Comparison of ENCODE assay signal across 29 cellular contexts in genomic region chr5:164312801-164313200, GRCh38.
"Had no signal": no experiment of that assay in that cellular context is flagged by ENCODE, and none has a peak within 500 bp of the region (broad histone marks: within the 10 kb centered on the region; RNA-seq: fewer than 3 reads in every experiment).

No MANE protein-coding gene starts in this region.

- H3K27ac Mint-ChIP-seq: stimulated activated effector memory CD8-positive, alpha-beta T cell treated with anti-CD3 and anti-CD28 coated beads, Interleukin-12 subunit alpha, Interleukin-12 subunit beta, amount 100 ng/mL, for 72 hours; stimulated activated memory B cell treated with anti-CD40 and anti-IgM and Interleukin-4, amounts not matched to agents 10 μg/mL and 1 μg/mL and 100 μg/mL, for 72 hours; stimulated activated naive B cell treated with anti-CD40 and anti-IgM and Interleukin-4, amounts not matched to agents 10 μg/mL and 1 μg/mL and 100 μg/mL, for 72 hours; stimulated activated naive CD8-positive, alpha-beta T cell treated with anti-CD3 and anti-CD28 coated beads, Interleukin-15, amount 100 ng/mL, for 72 hours; stimulated activated naive CD8-positive, alpha-beta T cell treated with anti-CD3 and anti-CD28 coated beads, Interleukin-15, Interleukin-2, amounts not matched to agents 100 ng/mL and 50 ng/mL, for 24 hours; type B pancreatic cell had no signal

- DNase-seq: stimulated activated CD4-positive, alpha-beta T cell treated with anti-CD3 and anti-CD28 coated beads, Interleukin-2, amount 100 ng/mL, for 48 hours; stimulated activated CD4-positive, alpha-beta T cell treated with anti-CD3 and anti-CD28 coated beads, Interleukin-4, amount 100 ng/mL, for 1 hour; stimulated activated CD4-positive, alpha-beta T cell treated with anti-CD3 and anti-CD28 coated beads, Interleukin-4, amount 100 ng/mL, for 24 hours; stimulated activated CD4-positive, alpha-beta T cell treated with anti-CD3 and anti-CD28 coated beads, Interleukin-4, amount 100 ng/mL, for 4 hours; stimulated activated CD8-positive, alpha-beta memory T cell treated with anti-CD3 and anti-CD28 coated beads, Interleukin-4, amount 100 ng/mL, for 48 hours; stimulated activated naive B cell treated with anti-CD40 and anti-IgM and Interleukin-4, amounts not matched to agents 10 μg/mL and 1 μg/mL and 100 μg/mL, for 72 hours; stimulated activated naive CD4-positive, alpha-beta T cell; stimulated activated naive CD4-positive, alpha-beta T cell treated with Interleukin-2 at 50 U/mL for 16 hours; stimulated activated naive CD8-positive, alpha-beta T cell treated with anti-CD3 and anti-CD28 coated beads, Interleukin-15, amount 100 ng/mL, for 72 hours; stimulated activated naive CD8-positive, alpha-beta T cell treated with anti-CD3 and anti-CD28 coated beads, Interleukin-15, Interleukin-2, amounts not matched to agents 100 U/mL and 50 U/mL, for 24 hours; stomach; substantia nigra; testis; thyroid gland; tibial artery; transverse colon; trophoblast cell; upper lobe of left lung; upper lobe of right lung; uterus had no signal

- H3K4me3 Mint-ChIP-seq: stimulated activated effector memory CD8-positive, alpha-beta T cell treated with anti-CD3 and anti-CD28 coated beads, Interleukin-12 subunit alpha, Interleukin-12 subunit beta, amount 100 ng/mL, for 72 hours; stimulated activated memory B cell treated with anti-CD40 and anti-IgM and Interleukin-4, amounts not matched to agents 10 μg/mL and 1 μg/mL and 100 μg/mL, for 72 hours; stimulated activated naive B cell treated with anti-CD40 and anti-IgM and Interleukin-4, amounts not matched to agents 10 μg/mL and 1 μg/mL and 100 μg/mL, for 72 hours; stimulated activated naive CD8-positive, alpha-beta T cell treated with anti-CD3 and anti-CD28 coated beads, Interleukin-15, amount 100 ng/mL, for 72 hours; stimulated activated naive CD8-positive, alpha-beta T cell treated with anti-CD3 and anti-CD28 coated beads, Interleukin-15, Interleukin-2, amounts not matched to agents 100 ng/mL and 50 ng/mL, for 24 hours; type B pancreatic cell had no signal

- H3K4me1 ChIP-seq: stomach, suprapubic skin, testis, thyroid gland, tibial artery, tibial nerve, transverse colon, upper lobe of left lung, upper lobe of right lung, uterus, vagina had no signal

- H3K36me3 Mint-ChIP-seq: stimulated activated effector memory CD8-positive, alpha-beta T cell treated with anti-CD3 and anti-CD28 coated beads, Interleukin-12 subunit alpha, Interleukin-12 subunit beta, amount 100 ng/mL, for 72 hours; stimulated activated memory B cell treated with anti-CD40 and anti-IgM and Interleukin-4, amounts not matched to agents 10 μg/mL and 1 μg/mL and 100 μg/mL, for 72 hours; stimulated activated naive B cell treated with anti-CD40 and anti-IgM and Interleukin-4, amounts not matched to agents 10 μg/mL and 1 μg/mL and 100 μg/mL, for 72 hours; type B pancreatic cell had no signal

- H3K9me3 Mint-ChIP-seq: stimulated activated memory B cell treated with anti-CD40 and anti-IgM and Interleukin-4, amounts not matched to agents 10 μg/mL and 1 μg/mL and 100 μg/mL, for 72 hours; stimulated activated naive B cell treated with anti-CD40 and anti-IgM and Interleukin-4, amounts not matched to agents 10 μg/mL and 1 μg/mL and 100 μg/mL, for 72 hours; stimulated activated naive CD8-positive, alpha-beta T cell treated with anti-CD3 and anti-CD28 coated beads, Interleukin-15, amount 100 ng/mL, for 72 hours; stimulated activated naive CD8-positive, alpha-beta T cell treated with anti-CD3 and anti-CD28 coated beads, Interleukin-15, Interleukin-2, amounts not matched to agents 100 ng/mL and 50 ng/mL, for 24 hours had no signal

- H3K4me3 ChIP-seq: stomach, suprapubic skin, testis, thoracic aorta, thyroid gland, tibial artery, tibial nerve, transverse colon, upper lobe of left lung, upper lobe of right lung, uterus, vagina had no signal

- H3K4me1 Mint-ChIP-seq: stimulated activated effector memory CD8-positive, alpha-beta T cell treated with anti-CD3 and anti-CD28 coated beads, Interleukin-12 subunit alpha, Interleukin-12 subunit beta, amount 100 ng/mL, for 72 hours; stimulated activated memory B cell treated with anti-CD40 and anti-IgM and Interleukin-4, amounts not matched to agents 10 μg/mL and 1 μg/mL and 100 μg/mL, for 72 hours; stimulated activated naive B cell treated with anti-CD40 and anti-IgM and Interleukin-4, amounts not matched to agents 10 μg/mL and 1 μg/mL and 100 μg/mL, for 72 hours; stimulated activated naive CD8-positive, alpha-beta T cell treated with anti-CD3 and anti-CD28 coated beads, Interleukin-15, amount 100 ng/mL, for 72 hours had no signal

- H3K9me3 ChIP-seq: stomach, suprapubic skin, testis, thoracic aorta, thyroid gland, tibial artery, tibial nerve, transverse colon, upper lobe of left lung, upper lobe of right lung, uterus, vagina had no signal

- ATAC-seq: stimulated activated effector memory CD8-positive, alpha-beta T cell treated with anti-CD3 and anti-CD28 coated beads, Interleukin-12 subunit alpha, Interleukin-12 subunit beta, amount 100 ng/mL, for 72 hours; stimulated activated memory B cell treated with anti-CD40 and anti-IgM and Interleukin-4, amounts not matched to agents 10 μg/mL and 1 μg/mL and 100 μg/mL, for 72 hours; stimulated activated naive B cell treated with anti-CD40 and anti-IgM and Interleukin-4, amounts not matched to agents 10 μg/mL and 1 μg/mL and 100 μg/mL, for 72 hours; stimulated activated naive CD8-positive, alpha-beta T cell treated with anti-CD3 and anti-CD28 coated beads, Interleukin-15, amount 100 ng/mL, for 72 hours; stimulated activated naive CD8-positive, alpha-beta T cell treated with anti-CD3 and anti-CD28 coated beads, Interleukin-15, Interleukin-2, amounts not matched to agents 100 U/mL and 50 U/mL, for 24 hours; upper lobe of right lung had no signal

- H3K27ac ChIP-seq: stomach, suprapubic skin, testis, thoracic aorta, thyroid gland, tibial artery, tibial nerve, transverse colon, upper lobe of left lung, upper lobe of right lung, uterus, vagina had no signal

- FAIRE-seq: urothelium cell line had no signal

- H3K36me3 ChIP-seq: stomach, suprapubic skin, thoracic aorta, thyroid gland, tibial artery, tibial nerve, transverse colon, upper lobe of left lung, upper lobe of right lung, uterus, vagina had no signal

- H3K27me3 ChIP-seq: stomach, suprapubic skin, testis, thyroid gland, tibial artery, tibial nerve, transverse colon, upper lobe of left lung, upper lobe of right lung, uterus, vagina had no signal

- H3K27me3 Mint-ChIP-seq: stimulated activated naive B cell treated with anti-CD40 and anti-IgM and Interleukin-4, amounts not matched to agents 10 μg/mL and 1 μg/mL and 100 μg/mL, for 72 hours; stimulated activated naive CD8-positive, alpha-beta T cell treated with anti-CD3 and anti-CD28 coated beads, Interleukin-15, amount 100 ng/mL, for 72 hours; stimulated activated naive CD8-positive, alpha-beta T cell treated with anti-CD3 and anti-CD28 coated beads, Interleukin-15, Interleukin-2, amounts not matched to agents 100 ng/mL and 50 ng/mL, for 24 hours had no signal
